Comparison of ENCODE assay signal across 1 cellular context in the genomic region with DNA sequence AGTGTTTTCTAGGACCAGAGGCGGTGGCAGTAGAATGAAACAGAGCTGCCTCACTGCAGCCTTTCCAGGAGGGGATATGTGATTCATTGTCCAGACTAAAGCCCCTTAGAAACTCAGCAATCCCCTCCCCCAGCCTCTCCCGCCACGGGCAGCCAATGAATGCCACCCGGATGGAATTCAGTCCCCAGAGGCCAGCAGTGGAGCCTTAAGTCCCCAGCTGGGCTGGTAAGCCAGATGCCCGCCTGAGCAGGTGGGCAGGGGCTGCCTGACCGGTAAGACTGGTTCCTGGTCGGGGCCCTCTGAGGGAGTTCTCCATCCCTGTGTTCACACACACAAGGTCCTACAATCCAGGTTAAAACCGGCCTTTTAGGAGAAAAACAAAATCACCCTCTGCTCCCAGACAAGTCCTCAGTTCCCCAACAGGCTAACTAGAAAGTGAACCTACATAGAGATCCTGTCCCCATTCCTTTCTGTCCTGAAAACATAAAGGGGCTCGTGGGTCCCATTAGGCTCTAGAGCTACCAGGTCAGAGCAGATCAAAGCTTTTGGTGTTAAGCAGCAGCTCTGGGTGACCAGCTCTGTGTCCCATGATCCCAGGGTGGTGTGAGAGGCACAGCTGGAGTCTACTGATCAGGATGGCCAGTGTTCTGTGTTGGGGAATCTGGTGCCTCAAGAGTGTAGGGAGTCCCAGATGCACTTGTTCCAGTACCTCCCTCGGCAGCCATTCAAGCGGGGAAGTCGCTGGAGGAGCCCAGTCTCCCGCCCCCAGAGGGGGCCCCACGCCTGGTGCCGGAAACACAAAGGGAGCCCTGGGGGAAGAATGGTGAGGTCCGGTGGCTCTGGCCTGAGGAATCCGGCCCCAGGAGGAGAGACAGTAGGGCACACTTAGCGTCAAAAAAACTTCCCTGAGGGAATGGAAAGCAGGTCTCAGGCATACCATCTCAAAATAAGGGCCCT.
TF ChIP-seq lines count a peak whose summit lies in the region.

No MANE protein-coding gene starts in this region.

TF ChIP-seq in HepG2, 621 proteins besides CTCF, POLR2A, EP300 and RAD21 (continued from another document and continues in another):
- TF ChIP-seq HNF1B (CRISPR knock-in tag; IDR thresholded peaks at IDR 0.05): no peak
- TF ChIP-seq ZSCAN30 (CRISPR knock-in tag; IDR thresholded peaks at IDR 0.05): no peak
- no peak for TF ChIP-seq EHMT2 (IDR thresholded peaks at IDR 0.05; ENCODE audit: borderline replicate concordance, low read depth, low read length)
- no peak for TF ChIP-seq ZBTB8A (CRISPR knock-in tag; IDR thresholded peaks at IDR 0.05; ENCODE audit: borderline replicate concordance, low read depth)
- peak; percentile 49; the same call in 1 of the 2 replicates for TF ChIP-seq SAP130 (CRISPR knock-in tag; IDR thresholded peaks at IDR 0.05; ENCODE audit: low read depth)
- TF ChIP-seq NFKBIZ (CRISPR knock-in tag; IDR thresholded peaks at IDR 0.05): 0 out of 2 replicates have a peak, but pooled peaks have one; percentile 27
- 0 out of 2 replicates have a peak, but pooled peaks have one; percentile 57 for TF ChIP-seq AFF4 (CRISPR knock-in tag; IDR thresholded peaks at IDR 0.05)
- TF ChIP-seq ZNF598 (CRISPR knock-in tag; IDR thresholded peaks at IDR 0.05; ENCODE audit: borderline replicate concordance): no peak
- 0 out of 2 replicates have a peak, but pooled peaks have one; percentile 32 for TF ChIP-seq HNRNPL (IDR thresholded peaks at IDR 0.05; ENCODE audit: low read depth, low read length)
- peak; percentile 2; the same call in 1 of the 2 replicates for TF ChIP-seq ZFX (CRISPR knock-in tag; IDR thresholded peaks at IDR 0.05; ENCODE audit: low read depth)
- peak; percentile 41 for TF ChIP-seq ZNF574 (CRISPR knock-in tag; IDR thresholded peaks at IDR 0.05)
- TF ChIP-seq ZNF234 (CRISPR knock-in tag; conservative IDR thresholded peaks at IDR 0.05): no peak
- no peak for TF ChIP-seq FOXK2 (IDR thresholded peaks at IDR 0.05)
- TF ChIP-seq PPARG (CRISPR knock-in tag; conservative IDR thresholded peaks at IDR 0.05): no peak
- TF ChIP-seq CHD4 (IDR thresholded peaks at IDR 0.05; ENCODE audit: borderline replicate concordance, low read length): no peak
- TF ChIP-seq, protein P1, sequence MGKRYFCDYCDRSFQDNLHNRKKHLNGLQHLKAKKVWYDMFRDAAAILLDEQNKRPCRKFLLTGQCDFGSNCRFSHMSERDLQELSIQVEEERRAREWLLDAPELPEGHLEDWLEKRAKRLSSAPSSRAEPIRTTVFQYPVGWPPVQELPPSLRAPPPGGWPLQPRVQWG (CRISPR knock-in tag; IDR thresholded peaks at IDR 0.05; ENCODE audit: borderline replicate concordance, low read depth): no peak
- no peak for TF ChIP-seq RFXAP (CRISPR knock-in tag; IDR thresholded peaks at IDR 0.05; ENCODE audit: borderline replicate concordance)
- no peak for TF ChIP-seq SRSF4 (IDR thresholded peaks at IDR 0.05; ENCODE audit: low read depth, low read length, poor library complexity, severe bottlenecking)
- TF ChIP-seq SYNCRIP (IDR thresholded peaks at IDR 0.05; ENCODE audit: insufficient read depth, low read depth, low read length): no peak
- TF ChIP-seq FOXJ3 (CRISPR knock-in tag; IDR thresholded peaks at IDR 0.05; ENCODE audit: borderline replicate concordance): 0 out of 2 replicates have a peak, but pooled peaks have one; percentile 25
- TF ChIP-seq HES4 (CRISPR knock-in tag; IDR thresholded peaks at IDR 0.05; ENCODE audit: borderline replicate concordance): no peak
- no peak for TF ChIP-seq CREB3 (CRISPR knock-in tag; IDR thresholded peaks at IDR 0.05)
- TF ChIP-seq, protein P2, sequence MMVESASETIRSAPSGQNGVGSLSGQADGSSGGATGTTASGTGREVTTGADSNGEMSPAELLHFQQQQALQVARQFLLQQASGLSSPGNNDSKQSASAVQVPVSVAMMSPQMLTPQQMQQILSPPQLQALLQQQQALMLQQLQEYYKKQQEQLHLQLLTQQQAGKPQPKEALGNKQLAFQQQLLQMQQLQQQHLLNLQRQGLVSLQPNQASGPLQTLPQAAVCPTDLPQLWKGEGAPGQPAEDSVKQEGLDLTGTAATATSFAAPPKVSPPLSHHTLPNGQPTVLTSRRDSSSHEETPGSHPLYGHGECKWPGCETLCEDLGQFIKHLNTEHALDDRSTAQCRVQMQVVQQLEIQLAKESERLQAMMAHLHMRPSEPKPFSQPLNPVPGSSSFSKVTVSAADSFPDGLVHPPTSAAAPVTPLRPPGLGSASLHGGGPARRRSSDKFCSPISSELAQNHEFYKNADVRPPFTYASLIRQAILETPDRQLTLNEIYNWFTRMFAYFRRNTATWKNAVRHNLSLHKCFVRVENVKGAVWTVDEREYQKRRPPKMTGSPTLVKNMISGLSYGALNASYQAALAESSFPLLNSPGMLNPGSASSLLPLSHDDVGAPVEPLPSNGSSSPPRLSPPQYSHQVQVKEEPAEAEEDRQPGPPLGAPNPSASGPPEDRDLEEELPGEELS (CRISPR knock-in tag; IDR thresholded peaks at IDR 0.05): 0 out of 2 replicates have a peak, but pooled peaks have one; percentile 13
- no peak for TF ChIP-seq NR1H2 (CRISPR knock-in tag; IDR thresholded peaks at IDR 0.05; ENCODE audit: borderline replicate concordance, low read depth)
- no peak for TF ChIP-seq SMYD3 (CRISPR knock-in tag; IDR thresholded peaks at IDR 0.05)
- no peak for TF ChIP-seq AKAP8 (CRISPR knock-in tag; IDR thresholded peaks at IDR 0.05)
- TF ChIP-seq CREB1 (IDR thresholded peaks at IDR 0.05): no peak
- TF ChIP-seq CREB1 (CRISPR knock-in tag; IDR thresholded peaks at IDR 0.05): no peak
- no peak for TF ChIP-seq ZNF704 (CRISPR knock-in tag; IDR thresholded peaks at IDR 0.05; ENCODE audit: borderline replicate concordance)
- no peak for TF ChIP-seq ZNF562 (CRISPR knock-in tag; IDR thresholded peaks at IDR 0.05; ENCODE audit: borderline replicate concordance)
- no peak for TF ChIP-seq ZFP62 (CRISPR knock-in tag; IDR thresholded peaks at IDR 0.05)
- TF ChIP-seq PATZ1 (CRISPR knock-in tag; IDR thresholded peaks at IDR 0.05): peak; percentile 86
- TF ChIP-seq ZNF687 (CRISPR knock-in tag; IDR thresholded peaks at IDR 0.05): peak; percentile 41; the same call in 1 of the 2 replicates
- no peak for TF ChIP-seq ZNF329 (CRISPR knock-in tag; IDR thresholded peaks at IDR 0.05; ENCODE audit: low read depth)
